9 cellular contexts compared by ENCODE assay signal in genomic region chr9:77952641-77953341, GRCh38.
DNase-seq lines count a peak whose midpoint lies in the region; ATAC-seq and TF ChIP-seq lines count a peak whose summit lies in the region.
"Had no signal": no experiment of that assay in that cellular context is flagged by ENCODE, and none has a peak within 500 bp of the region (broad histone marks: within the 10 kb centered on the region; RNA-seq: fewer than 3 reads in every experiment).

No MANE protein-coding gene starts in this region.

- ATAC-seq in PC-3, result no peak
- no peak for ATAC-seq in T-cell (replicated peaks in 1 of 4)
- ATAC-seq in GM18909 (IDR thresholded peaks at IDR 0.05; ENCODE audit: poor library complexity, unreplicated experiment), result no peak

- no peak overlapping the region for H2AFZ ChIP-seq in PC-3 (ENCODE audit: low read length)

- peak; percentile 43 for DNase-seq in GM03348 (ENCODE audit: low spot score)
- peak; percentile 39 for DNase-seq in PC-3
- peak; percentile 76 for DNase-seq in fibroblast of villous mesenchyme (ENCODE audit: low read depth)
- no peak for DNase-seq in T-cell
- no peak for DNase-seq in mesenteric fat pad (ENCODE audit: low spot score)
- no peak for DNase-seq in activated naive CD4-positive, alpha-beta T cell treated with anti-CD3 and anti-CD28 coated beads, Interleukin-2, amount 50 U/mL, for 16 hours
- DNase-seq: naive B cell had no signal

- CTCF ChIA-PET in PC-3 (lab: Charles Lee) (no interaction called here), T-cell (lab: Charles Lee) (interaction anchor here in 1 of 2 donors (0.6 kb wide), 1 partner anchor 79 kb away, joined by 3 read pairs; the partner anchor contains the start of gene GNAQ)

- TF ChIP-seq CTCF in PC-3 (conservative IDR thresholded peaks at IDR 0.05; ENCODE audit: low read depth, low read length) (no peak), fibroblast of villous mesenchyme (IDR thresholded peaks at IDR 0.05; ENCODE audit: insufficient read depth, low read depth, low read length) (no peak)

- H3K4me2 ChIP-seq in PC-3 (ENCODE audit: low read length), result peak overlapping the region; percentile 21

- no peak overlapping the region for H3K27ac ChIP-seq in PC-3 (ENCODE audit: low read length)
- H3K27ac ChIP-seq in skeletal muscle tissue (ENCODE audit: low read depth, low read length), result peak overlapping the region; percentile 29

- H3K4me3 Mint-ChIP-seq in T-cell, result no peak overlapping the region
- H3K4me3 Mint-ChIP-seq: naive B cell had no signal

- H3K36me3 ChIP-seq in PC-3 (ENCODE audit: low read depth, low read length), result no peaks in the 10 kb centered on the region
- no peaks in the 10 kb centered on the region for H3K36me3 ChIP-seq in skeletal muscle tissue (ENCODE audit: control insufficient read depth in 3 of 3, insufficient read depth in 3 of 3, low read length in 3 of 3)

- H3K9me3 Mint-ChIP-seq in T-cell, result no peaks in the 10 kb centered on the region
- H3K9me3 Mint-ChIP-seq: naive B cell had no signal

- intact Hi-C loops in PC-3 (cut with micrococcal nuclease), result loop anchor here (10.0 kb wide), 1 partner anchor 98 kb away; no protein-coding TSS in a partner anchor

- no peaks in the 10 kb centered on the region for H3K36me3 Mint-ChIP-seq in T-cell
- H3K36me3 Mint-ChIP-seq: naive B cell had no signal

- POLR2A ChIA-PET in PC-3 (lab: Charles Lee; ENCODE audit: unreplicated experiment), result no interaction called here
- POLR2A ChIA-PET in T-cell (lab: Charles Lee), result no interaction called here

- H3K4me3 ChIP-seq in PC-3 (ENCODE audit: low read length) (no peak overlapping the region), fibroblast of villous mesenchyme (ENCODE audit: low read depth, low read length) (no peak overlapping the region), skeletal muscle tissue (ENCODE audit: low read length in 3 of 3) (no peak overlapping the region)

- H3K27me3 ChIP-seq in PC-3 (ENCODE audit: low read length), result no peaks in the 10 kb centered on the region
- no peaks in the 10 kb centered on the region for H3K27me3 ChIP-seq in skeletal muscle tissue (ENCODE audit: control insufficient read depth in 3 of 3, insufficient read depth in 3 of 3, low read length in 3 of 3)

- H3K9me2 ChIP-seq in PC-3 (replicated peaks; ENCODE audit: low read length), result no peaks in the 10 kb centered on the region

- no peaks in the 10 kb centered on the region for H3K27me3 Mint-ChIP-seq in T-cell

- H3K9me3 ChIP-seq in PC-3 (ENCODE audit: low read length), result no peaks in the 10 kb centered on the region
- H3K9me3 ChIP-seq in skeletal muscle tissue (ENCODE audit: control insufficient read depth in 3 of 3, low read length in 3 of 3), result no peaks in the 10 kb centered on the region

- H3K4me1 Mint-ChIP-seq in T-cell, result peaks cover 57 to 64% (median 64%) of the 10 kb centered on the region in 3 donors

- BruUV-seq in PC-3 (replicated peaks; lab: Mats Ljungman, UMichigan), result no TSS peak

- no peaks in the 10 kb centered on the region for H3F3A ChIP-seq in PC-3 (ENCODE audit: low read length, unreplicated experiment)

- H3K27ac Mint-ChIP-seq in T-cell, result no peak overlapping the region
- H3K27ac Mint-ChIP-seq: naive B cell had no signal

- H3K9ac ChIP-seq in PC-3 (ENCODE audit: low read length) (no peak overlapping the region), skeletal muscle tissue (ENCODE audit: low read depth in 1 of 3, low read length in 3 of 3) (no peak overlapping the region)

- H3K79me2 ChIP-seq in PC-3 (ENCODE audit: low read length), result no peaks in the 10 kb centered on the region

- H4K20me1 ChIP-seq in PC-3 (ENCODE audit: low read length), result no peaks in the 10 kb centered on the region

- H3K4me1 ChIP-seq in PC-3 (ENCODE audit: insufficient read depth, low read length) (peaks cover 22% of the 10 kb centered on the region), skeletal muscle tissue (ENCODE audit: control insufficient read depth in 3 of 3, insufficient read depth in 3 of 3, low read length in 3 of 3) (peaks cover 23 to 30% (median 25%) of the 10 kb centered on the region in 3 donors)

Comparison
In these comparisons a context has a peak if more than half of its experiments do, and no peak if none do; other contexts are left out.
1. DNase-seq: peak in GM03348 (single experiment), PC-3 (single experiment) and fibroblast of villous mesenchyme (single experiment); none in T-cell (0 of 34), mesenteric fat pad (single experiment) and activated naive CD4-positive, alpha-beta T cell treated with anti-CD3 and anti-CD28 coated beads, Interleukin-2, amount 50 U/mL, for 16 hours (single experiment).